In the genomic region with DNA sequence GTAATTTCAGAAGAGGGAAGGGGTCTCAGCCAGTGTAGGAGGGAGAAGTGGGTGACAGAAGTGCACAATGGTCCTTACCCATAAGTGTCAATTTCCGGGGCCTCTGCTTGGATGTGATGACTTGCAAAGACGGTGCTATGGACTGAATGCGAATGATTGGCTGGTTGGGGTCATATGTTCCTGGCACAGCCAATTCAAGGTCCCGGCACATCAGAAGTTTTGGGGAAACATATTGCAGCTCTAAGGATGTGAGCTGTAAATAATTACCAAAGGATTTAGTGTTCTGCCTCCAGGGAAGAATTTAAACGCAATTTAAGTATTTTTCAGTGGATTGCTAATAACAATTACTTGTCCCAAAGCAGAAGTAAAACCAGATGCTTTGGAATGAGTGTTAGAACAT, we compare ENCODE assay signal across 24 cellular contexts. TPM values are rescaled to one million over a fixed set of nuclear protein-coding genes. Genes with fewer than 3 reads are reported as not detected.
DNase-seq lines count a peak whose midpoint lies in the region; ATAC-seq and TF ChIP-seq lines count a peak whose summit lies in the region.
"Had no signal": no experiment of that assay in that cellular context is flagged by ENCODE, and none has a peak within 500 bp of the region (broad histone marks: within the 10 kb centered on the region; RNA-seq: fewer than 3 reads in every experiment).

No MANE protein-coding gene starts in this region.

- H3K4me2 ChIP-seq in smooth muscle cell = no peak overlapping the region
- H3K4me2 ChIP-seq: BLaER1 treated with 17β-estradiol and CSF1 and Interleukin-3, amounts not matched to agents 10 nM and 100 nM had no signal

- no peak overlapping the region for H2AFZ ChIP-seq in smooth muscle cell (ENCODE audit: low read depth)

- H3K4me1 ChIP-seq in smooth muscle cell (ENCODE audit: low read depth) = no peaks in the 10 kb centered on the region
- H3K4me1 ChIP-seq: BLaER1 treated with 17β-estradiol and CSF1 and Interleukin-3, amounts not matched to agents 10 nM and 100 nM; Caco-2; Peyer's patch had no signal

- H3K9ac ChIP-seq in smooth muscle cell (ENCODE audit: low read depth) = no peak overlapping the region
- H3K9ac ChIP-seq: BLaER1 treated with 17β-estradiol and CSF1 and Interleukin-3, amounts not matched to agents 10 nM and 100 nM had no signal

- H4K20me1 ChIP-seq in smooth muscle cell (ENCODE audit: low read depth) = no peaks in the 10 kb centered on the region

- no peaks in the 10 kb centered on the region for H3K9me3 Mint-ChIP-seq in endothelial cell (ENCODE audit: unreplicated experiment)
- H3K9me3 Mint-ChIP-seq: CD4-positive, alpha-beta memory T cell had no signal

- H3K4me1 Mint-ChIP-seq in endothelial cell (ENCODE audit: unreplicated experiment) = no peaks in the 10 kb centered on the region
- H3K4me1 Mint-ChIP-seq: CD4-positive, alpha-beta memory T cell had no signal

- no peak overlapping the region for H3K27ac Mint-ChIP-seq in endothelial cell (ENCODE audit: unreplicated experiment)
- H3K27ac Mint-ChIP-seq: CD4-positive, alpha-beta memory T cell had no signal

- H3K79me2 ChIP-seq in smooth muscle cell (ENCODE audit: low read depth) = no peaks in the 10 kb centered on the region

- H3K36me3 Mint-ChIP-seq in endothelial cell (ENCODE audit: low read depth, unreplicated experiment) = peaks cover 57% of the 10 kb centered on the region

- H3K9me3 ChIP-seq in smooth muscle cell (replicated peaks; ENCODE audit: low read depth) = no peaks in the 10 kb centered on the region
- H3K9me3 ChIP-seq: BLaER1 treated with 17β-estradiol and CSF1 and Interleukin-3, amounts not matched to agents 10 nM and 100 nM; Caco-2; Peyer's patch had no signal

- peaks cover 1% of the 10 kb centered on the region for H3K27me3 Mint-ChIP-seq in endothelial cell (ENCODE audit: unreplicated experiment)
- H3K27me3 Mint-ChIP-seq: CD4-positive, alpha-beta memory T cell had no signal

- peak; percentile 28 for DNase-seq in AG08395 (ENCODE audit: low spot score)
- DNase-seq in H7 = peak; percentile 28
- DNase-seq in endothelial cell (ENCODE audit: low spot score) = no peak
- no peak for DNase-seq in sciatic nerve (ENCODE audit: low spot score)
- DNase-seq in smooth muscle cell (lab: John Stamatoyannopoulos, UW; ENCODE audit: unreplicated experiment) = no peak
- no peak for DNase-seq in NCI-H1417 (lab: John Stamatoyannopoulos, UW)
- DNase-seq: Caco-2; CD4-positive, alpha-beta memory T cell; GOT3; KBM-7; MM.1S; NCI-H1048; NCI-H1436; NCI-H187 treated with DMSO at 0.1 percent for 48 hours; NCI-H2227 treated with DMSO at 0.1 percent for 48 hours; NCI-H524; NCI-H774; NK-92 treated with Interleukin-12 subunit alpha and Interleukin-12 subunit beta, amount 100 ng/mL, for 24 hours; Peyer's patch had no signal

- peak overlapping the region; percentile 29 for H3K4me3 Mint-ChIP-seq in endothelial cell (ENCODE audit: unreplicated experiment)
- H3K4me3 Mint-ChIP-seq: CD4-positive, alpha-beta memory T cell had no signal

- H3K27ac ChIP-seq in smooth muscle cell (ENCODE audit: low read depth) = no peak overlapping the region
- H3K27ac ChIP-seq: BLaER1 treated with 17β-estradiol and CSF1 and Interleukin-3, amounts not matched to agents 10 nM and 100 nM; HL-60; Peyer's patch had no signal

- H3F3A ChIP-seq in smooth muscle cell (ENCODE audit: low read depth) = no peaks in the 10 kb centered on the region

- WGBS in smooth muscle cell (ENCODE audit: low lambda C conversion rate) = 95% methylated on average over 5 of the region's 5 CpGs

- ATAC-seq in sciatic nerve (peak; percentile 14), GM18870 (IDR thresholded peaks at IDR 0.05; ENCODE audit: unreplicated experiment) (no peak)
- ATAC-seq: HCT116, HepG2 had no signal

- intact Hi-C loops in sciatic nerve (cut with DNase I) = no loop called here

- H3K36me3 ChIP-seq in H7 (replicated peaks; ENCODE audit: control insufficient read depth, insufficient read depth, low read length) (peaks cover 56% of the 10 kb centered on the region), smooth muscle cell (ENCODE audit: low read depth) (peaks cover 26% of the 10 kb centered on the region)

- H3K27me3 ChIP-seq in H7 (ENCODE audit: control insufficient read depth, insufficient read depth, low read length) = no peaks in the 10 kb centered on the region
- H3K27me3 ChIP-seq in smooth muscle cell (ENCODE audit: low read depth) = no peaks in the 10 kb centered on the region
- H3K27me3 ChIP-seq: BLaER1 treated with 17β-estradiol and CSF1 and Interleukin-3, amounts not matched to agents 10 nM and 100 nM; Peyer's patch had no signal

- no peak for TF ChIP-seq CTCF in endothelial cell (IDR thresholded peaks at IDR 0.05; ENCODE audit: unreplicated experiment)
- TF ChIP-seq CTCF in smooth muscle cell (IDR thresholded peaks at IDR 0.05; ENCODE audit: borderline replicate concordance, insufficient read depth, poor library complexity, severe bottlenecking) = no peak

- H3K4me3 ChIP-seq in H7 (ENCODE audit: insufficient read depth, low read depth, low read length) (no peak overlapping the region), smooth muscle cell (no peak overlapping the region)
- H3K4me3 ChIP-seq: BLaER1 treated with 17β-estradiol and CSF1 and Interleukin-3, amounts not matched to agents 10 nM and 100 nM; Peyer's patch had no signal

RNA-seq across cellular contexts. Expression of gene EXOSC10, which starts 26.9 kb away (rescaled TPM):
- total RNA-seq in H7 (2014; rRNA removed; shearing (Covaris generic)) = 124 and 141 TPM in 2 replicates
- total RNA-seq in endothelial cell (ENCODE audit: unreplicated experiment) (80.6 TPM), sciatic nerve (81.8 TPM), smooth muscle cell (59.2 and 59.9 TPM in 2 replicates)
- polyA plus RNA-seq in smooth muscle cell = 49.2 and 68.1 TPM in 2 replicates

Comparison
In these comparisons a context has a peak if more than half of its experiments do, and no peak if none do; other contexts are left out.
1. DNase-seq: peak in AG08395 (single experiment) and H7 (single experiment); none in endothelial cell (single experiment), sciatic nerve (single experiment), smooth muscle cell (single experiment) and NCI-H1417 (0 of 3).